17 cellular contexts compared by ENCODE assay signal in the genomic region with DNA sequence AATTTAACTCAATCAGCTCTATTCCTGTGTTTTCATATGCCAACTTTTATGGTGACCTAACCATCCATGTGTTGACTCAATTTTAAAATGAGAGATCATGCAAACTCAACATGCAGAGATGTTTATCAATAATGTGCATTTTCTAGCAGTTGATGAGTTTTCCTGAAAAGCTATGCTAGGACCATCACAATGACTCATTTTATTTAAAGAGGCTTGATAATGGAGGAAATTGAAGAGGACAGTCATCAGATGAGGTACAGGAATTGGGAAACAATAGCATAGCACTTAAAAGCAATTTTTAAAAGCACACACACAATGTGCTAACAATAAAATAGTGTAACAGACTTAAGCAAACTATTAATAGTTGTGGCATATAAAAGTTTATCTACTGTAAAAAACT.
DNase-seq lines count a peak whose midpoint lies in the region; ATAC-seq and TF ChIP-seq lines count a peak whose summit lies in the region.
"Had no signal": no experiment of that assay in that cellular context is flagged by ENCODE, and none has a peak within 500 bp of the region (broad histone marks: within the 10 kb centered on the region; RNA-seq: fewer than 3 reads in every experiment).

No MANE protein-coding gene starts in this region.

- BruUV-seq in PC-3 (replicated peaks; lab: Mats Ljungman, UMichigan) = no TSS peak

- CTCF ChIA-PET in PC-3 (lab: Charles Lee) = no interaction called here

- no peaks in the 10 kb centered on the region for H3K79me2 ChIP-seq in PC-3 (ENCODE audit: low read length)

- H3F3A ChIP-seq in PC-3 (ENCODE audit: low read length, unreplicated experiment) = no peaks in the 10 kb centered on the region

- DNase-seq in EH (ENCODE audit: low read depth) (peak; percentile 30), PC-3 (peak; percentile 29), dermis blood vessel endothelial cell (peak; percentile 76), foreskin fibroblast (peak; percentile 23 to 52), GM19238 (ENCODE audit: insufficient read length, low spot score) (no peak)
- DNase-seq: MV-4-11, NCI-H1694, NCI-H2081, NCI-H2171 treated with DMSO at 0.1 percent for 48 hours, NCI-H526 treated with DMSO at 0.1 percent for 48 hours, OCI-M1 had no signal

- H3K4me3 ChIP-seq in PC-3 (ENCODE audit: low read length) (no peak overlapping the region), foreskin fibroblast (ENCODE audit: low read depth in 1 of 2, low read length in 2 of 2) (no peak overlapping the region)
- H3K4me3 ChIP-seq: GM23338, HAP-1, SJSA1 had no signal

- no peaks in the 10 kb centered on the region for H3K27me3 ChIP-seq in PC-3 (ENCODE audit: low read length)
- H3K27me3 ChIP-seq: SJSA1 had no signal

- no peaks in the 10 kb centered on the region for H4K20me1 ChIP-seq in PC-3 (ENCODE audit: low read length)

- no peaks in the 10 kb centered on the region for H3K9me2 ChIP-seq in PC-3 (replicated peaks; ENCODE audit: low read length)

- ATAC-seq in PC-3 (peak; percentile 58), HG03378 (IDR thresholded peaks at IDR 0.05; ENCODE audit: unreplicated experiment) (no peak), HG02610 (IDR thresholded peaks at IDR 0.05; ENCODE audit: unreplicated experiment) (no peak)
- ATAC-seq: GM23338, Right ventricle myocardium inferior had no signal

- H3K9ac ChIP-seq in PC-3 (ENCODE audit: low read length) = no peak overlapping the region

- peaks cover 16% of the 10 kb centered on the region for H3K4me1 ChIP-seq in PC-3 (ENCODE audit: insufficient read depth, low read length)
- H3K4me1 ChIP-seq: SJSA1 had no signal

- intact Hi-C loops in PC-3 (cut with micrococcal nuclease) = no loop called here

- POLR2A ChIA-PET in PC-3 (lab: Charles Lee; ENCODE audit: unreplicated experiment) = interaction anchor here (0.5 kb wide), 1 partner anchor 320 kb away, joined by 3 read pairs; no protein-coding TSS in a partner anchor

- H2AFZ ChIP-seq in PC-3 (ENCODE audit: low read length) = no peak overlapping the region
- H2AFZ ChIP-seq: GM23338 had no signal

- H3K36me3 ChIP-seq in PC-3 (ENCODE audit: low read depth, low read length) = no peaks in the 10 kb centered on the region
- H3K36me3 ChIP-seq: HAP-1, SJSA1 had no signal

- TF ChIP-seq CTCF in PC-3 (conservative IDR thresholded peaks at IDR 0.05; ENCODE audit: low read depth, low read length) (no peak), foreskin fibroblast (IDR thresholded peaks at IDR 0.05; ENCODE audit: low read depth, low read length) (no peak)

- H3K27ac ChIP-seq in PC-3 (ENCODE audit: low read length) = no peak overlapping the region
- H3K27ac ChIP-seq: SJSA1 had no signal

- no peak overlapping the region for H3K4me2 ChIP-seq in PC-3 (ENCODE audit: low read length)
- H3K4me2 ChIP-seq: GM23338 had no signal

- no peaks in the 10 kb centered on the region for H3K9me3 ChIP-seq in PC-3 (ENCODE audit: low read length)
- H3K9me3 ChIP-seq: HAP-1, SJSA1 had no signal
